Comparison of ENCODE assay signal across 21 cellular contexts in the genomic region with DNA sequence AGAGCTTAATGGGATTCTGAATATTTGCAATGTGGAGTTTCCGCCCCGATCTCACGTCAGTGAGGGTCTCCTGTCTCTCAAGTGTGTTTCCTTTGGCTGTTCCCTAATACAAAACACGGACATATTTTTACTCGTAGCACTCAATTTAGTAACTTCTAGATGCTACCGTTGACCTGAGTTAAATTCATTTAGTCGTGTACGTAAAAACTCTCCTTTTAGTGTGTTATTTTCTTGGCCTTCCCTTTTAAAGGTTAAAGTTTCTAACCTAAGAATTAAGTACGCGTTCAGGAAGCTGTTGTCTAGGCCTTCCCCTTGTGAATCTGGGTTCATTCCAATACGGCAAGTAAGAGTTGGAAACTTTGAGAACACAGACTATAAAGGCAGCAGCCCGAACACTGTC.
DNase-seq lines count a peak whose midpoint lies in the region; ATAC-seq and TF ChIP-seq lines count a peak whose summit lies in the region.
"Had no signal": no experiment of that assay in that cellular context is flagged by ENCODE, and none has a peak within 500 bp of the region (broad histone marks: within the 10 kb centered on the region; RNA-seq: fewer than 3 reads in every experiment).

No MANE protein-coding gene starts in this region.

- CTCF ChIA-PET in activated naive CD4-positive, alpha-beta T cell treated with anti-CD3 and anti-CD28 coated beads for 36 hours (lab: Charles Lee) = no interaction called here

- no peak for TF ChIP-seq CTCF in testis (IDR thresholded peaks at IDR 0.05)

- H3K4me3 Mint-ChIP-seq in activated naive CD4-positive, alpha-beta T cell treated with anti-CD3 and anti-CD28 coated beads, Interleukin-2, amount 50 U/mL, for 24 hours = no peak overlapping the region
- H3K4me3 Mint-ChIP-seq in activated naive CD4-positive, alpha-beta T cell treated with anti-CD3 and anti-CD28 coated beads for 36 hours = no peak overlapping the region
- H3K4me3 Mint-ChIP-seq: CD8-positive, alpha-beta memory T cell; HFFc6 had no signal

- H3K9me3 Mint-ChIP-seq in activated naive CD4-positive, alpha-beta T cell treated with anti-CD3 and anti-CD28 coated beads, Interleukin-2, amount 50 U/mL, for 24 hours = no peaks in the 10 kb centered on the region
- H3K9me3 Mint-ChIP-seq in activated naive CD4-positive, alpha-beta T cell treated with anti-CD3 and anti-CD28 coated beads for 36 hours = no peaks in the 10 kb centered on the region
- H3K9me3 Mint-ChIP-seq: CD4-positive, CD25-positive, alpha-beta regulatory T cell; CD8-positive, alpha-beta memory T cell; HFFc6; IgD-negative memory B cell had no signal

- H3K27ac ChIP-seq in caudate nucleus (ENCODE audit: low read depth, low read length) = peak overlapping the region; percentile 8
- peak overlapping the region; percentile 17 to 47 for H3K27ac ChIP-seq in testis

- no peak overlapping the region for H3K4me3 ChIP-seq in testis

- H3K4me1 Mint-ChIP-seq in activated naive CD4-positive, alpha-beta T cell treated with anti-CD3 and anti-CD28 coated beads, Interleukin-2, amount 50 U/mL, for 24 hours = peaks cover 4% of the 10 kb centered on the region
- H3K4me1 Mint-ChIP-seq in activated naive CD4-positive, alpha-beta T cell treated with anti-CD3 and anti-CD28 coated beads for 36 hours (ENCODE audit: low read depth) = peaks cover 8% of the 10 kb centered on the region

- peaks cover 26% of the 10 kb centered on the region for H3K4me1 ChIP-seq in testis
- H3K4me1 ChIP-seq: BE2C had no signal

- intact Hi-C loops in activated naive CD4-positive, alpha-beta T cell treated with anti-CD3 and anti-CD28 coated beads for 36 hours (cut with micrococcal nuclease) = loop anchor here (5.0 kb wide), 1 partner anchor 132 kb away; a partner anchor contains a TSS
- intact Hi-C loops in testis (cut with DNase I; ENCODE audit: low total_unique reads) = no loop called here

- no peaks in the 10 kb centered on the region for H3K36me3 ChIP-seq in testis (ENCODE audit: low read depth, missing control alignments)

- H3K9me3 ChIP-seq in testis = no peaks in the 10 kb centered on the region
- H3K9me3 ChIP-seq: BE2C had no signal

- no peaks in the 10 kb centered on the region for H3K27me3 Mint-ChIP-seq in activated naive CD4-positive, alpha-beta T cell treated with anti-CD3 and anti-CD28 coated beads, Interleukin-2, amount 50 U/mL, for 24 hours
- no peaks in the 10 kb centered on the region for H3K27me3 Mint-ChIP-seq in activated naive CD4-positive, alpha-beta T cell treated with anti-CD3 and anti-CD28 coated beads for 36 hours (ENCODE audit: low read depth)
- H3K27me3 Mint-ChIP-seq: CD4-positive, CD25-positive, alpha-beta regulatory T cell; CD8-positive, alpha-beta memory T cell; IgD-negative memory B cell had no signal

- no peaks in the 10 kb centered on the region for H3K27me3 ChIP-seq in testis
- H3K27me3 ChIP-seq: BE2C had no signal

- no peak for DNase-seq in activated naive CD4-positive, alpha-beta T cell treated with anti-CD3 and anti-CD28 coated beads for 36 hours
- DNase-seq in caudate nucleus (lab: John Stamatoyannopoulos, UW) = no peak
- no peak for DNase-seq in testis
- DNase-seq in DMS79 treated with DMSO at 0.1 percent for 48 hours (lab: John Stamatoyannopoulos, UW) = no peak
- DNase-seq in AG08396 (ENCODE audit: low spot score) = no peak
- DNase-seq: 8988T; BE2C; C1 segment of cervical spinal cord; CD4-positive, CD25-positive, alpha-beta regulatory T cell; CD8-positive, alpha-beta memory T cell; COR-L47; DMS 273 treated with DMSO at 0.1 percent for 48 hours; DMS53; GOT3; H7; HFFc6 had no signal

- no peak for TF ChIP-seq POLR2A in testis (IDR thresholded peaks at IDR 0.05)

- H3K36me3 Mint-ChIP-seq in activated naive CD4-positive, alpha-beta T cell treated with anti-CD3 and anti-CD28 coated beads, Interleukin-2, amount 50 U/mL, for 24 hours = no peaks in the 10 kb centered on the region
- peaks cover 21% of the 10 kb centered on the region for H3K36me3 Mint-ChIP-seq in activated naive CD4-positive, alpha-beta T cell treated with anti-CD3 and anti-CD28 coated beads for 36 hours (ENCODE audit: low read depth)

- ATAC-seq in HG03135 (IDR thresholded peaks at IDR 0.05; ENCODE audit: unreplicated experiment) = no peak
- ATAC-seq: HCT116, HepG2 had no signal

- H3K27ac Mint-ChIP-seq in activated naive CD4-positive, alpha-beta T cell treated with anti-CD3 and anti-CD28 coated beads, Interleukin-2, amount 50 U/mL, for 24 hours = peak overlapping the region; percentile 62
- no peak overlapping the region for H3K27ac Mint-ChIP-seq in activated naive CD4-positive, alpha-beta T cell treated with anti-CD3 and anti-CD28 coated beads for 36 hours
- H3K27ac Mint-ChIP-seq: CD4-positive, CD25-positive, alpha-beta regulatory T cell; HFFc6 had no signal

- WGBS in testis, 2 donors = 64 to 71% methylated on average over 12 of the region's 12 CpGs
